In genomic region chr10:103663802-103664201, GRCh38 we compare ENCODE assay signal across 11 cellular contexts.
DNase-seq lines count a peak whose midpoint lies in the region; ATAC-seq and TF ChIP-seq lines count a peak whose summit lies in the region.
"Had no signal": no experiment of that assay in that cellular context is flagged by ENCODE, and none has a peak within 500 bp of the region (broad histone marks: within the 10 kb centered on the region; RNA-seq: fewer than 3 reads in every experiment).

No MANE protein-coding gene starts in this region.

- H3K27ac Mint-ChIP-seq in activated T-cell treated with anti-CD3 and anti-CD28 coated beads, Interleukin-2, amount 50 U/mL, for 72 hours = no peak overlapping the region
- H3K27ac Mint-ChIP-seq: activated T-helper 17 cell treated with anti-CD3 and anti-CD28 coated beads, Interleukin-2, amount 50 U/mL, for 72 hours had no signal

- peaks cover 18% of the 10 kb centered on the region for H3K36me3 ChIP-seq in MG63
- peaks cover 0 to 2% of the 10 kb centered on the region in 2 donors for H3K36me3 ChIP-seq in left lung
- H3K36me3 ChIP-seq in stomach = peaks cover 0 to 6% (median 1%) of the 10 kb centered on the region in 4 donors

- no peaks in the 10 kb centered on the region for H3K36me3 Mint-ChIP-seq in activated T-cell treated with anti-CD3 and anti-CD28 coated beads, Interleukin-2, amount 50 U/mL, for 72 hours (ENCODE audit: insufficient read depth in 2 of 2)

- no peak for TF ChIP-seq CTCF in left lung (IDR thresholded peaks at IDR 0.05)
- TF ChIP-seq CTCF in stomach (IDR thresholded peaks at IDR 0.05) = no peak

- H3K4me1 ChIP-seq in left lung = peaks cover 11 to 47% of the 10 kb centered on the region in 2 donors
- H3K4me1 ChIP-seq in stomach = peaks cover 48 to 79% (median 72%) of the 10 kb centered on the region in 4 donors

- no peaks in the 10 kb centered on the region for H3K9me3 ChIP-seq in MG63
- no peaks in the 10 kb centered on the region for H3K9me3 ChIP-seq in left lung
- no peaks in the 10 kb centered on the region for H3K9me3 ChIP-seq in stomach

- intact Hi-C loops in left lung (cut with DNase I) = no loop called here
- intact Hi-C loops in stomach (cut with DNase I; ENCODE audit: low total_unique reads) = no loop called here

- peak; percentile 92 for DNase-seq in MG63
- peak; percentile 67 for DNase-seq in astrocyte of the hippocampus (ENCODE audit: low read depth, low spot score)
- no peak for DNase-seq in left lung
- DNase-seq in stomach = peak; percentile 70
- no peak for DNase-seq in activated T-cell treated with anti-CD3 and anti-CD28 coated beads, Interleukin-2, amount 50 U/mL, for 72 hours
- DNase-seq in NCI-H748 treated with DMSO at 0.1 percent for 48 hours (lab: John Stamatoyannopoulos, UW) = no peak
- DNase-seq in kidney tubule cell (ENCODE audit: low spot score) = no peak
- DNase-seq: effector memory CD8-positive, alpha-beta T cell; H9 had no signal

- peak; percentile 2 for ATAC-seq in left lung
- no peak for ATAC-seq in activated T-cell treated with anti-CD3 and anti-CD28 coated beads, Interleukin-2, amount 50 U/mL, for 72 hours (replicated peaks in 1 of 2)
- no peak for ATAC-seq in HG03095 (IDR thresholded peaks at IDR 0.05; ENCODE audit: unreplicated experiment)
- ATAC-seq: activated T-helper 17 cell treated with anti-CD3 and anti-CD28 coated beads, Interleukin-2, amount 50 U/mL, for 72 hours; effector memory CD8-positive, alpha-beta T cell had no signal

- H3K4me1 Mint-ChIP-seq in activated T-cell treated with anti-CD3 and anti-CD28 coated beads, Interleukin-2, amount 50 U/mL, for 72 hours (ENCODE audit: low read depth) = peaks cover 19% of the 10 kb centered on the region
- H3K4me1 Mint-ChIP-seq: activated T-helper 17 cell treated with anti-CD3 and anti-CD28 coated beads, Interleukin-2, amount 50 U/mL, for 72 hours had no signal

- H3K4me3 Mint-ChIP-seq in activated T-cell treated with anti-CD3 and anti-CD28 coated beads, Interleukin-2, amount 50 U/mL, for 72 hours = no peak overlapping the region
- H3K4me3 Mint-ChIP-seq: activated T-helper 17 cell treated with anti-CD3 and anti-CD28 coated beads, Interleukin-2, amount 50 U/mL, for 72 hours; effector memory CD8-positive, alpha-beta T cell had no signal

- no peak for TF ChIP-seq POLR2A in stomach (IDR thresholded peaks at IDR 0.05)

- H3K9me3 Mint-ChIP-seq in activated T-cell treated with anti-CD3 and anti-CD28 coated beads, Interleukin-2, amount 50 U/mL, for 72 hours = no peaks in the 10 kb centered on the region
- H3K9me3 Mint-ChIP-seq: activated T-helper 17 cell treated with anti-CD3 and anti-CD28 coated beads, Interleukin-2, amount 50 U/mL, for 72 hours; effector memory CD8-positive, alpha-beta T cell; H9 had no signal

- H3K27me3 ChIP-seq in MG63 (no peaks in the 10 kb centered on the region), left lung (no peaks in the 10 kb centered on the region), stomach (no peaks in the 10 kb centered on the region)

- no peaks in the 10 kb centered on the region for H3K27me3 Mint-ChIP-seq in activated T-cell treated with anti-CD3 and anti-CD28 coated beads, Interleukin-2, amount 50 U/mL, for 72 hours (ENCODE audit: low read depth)
- H3K27me3 Mint-ChIP-seq: activated T-helper 17 cell treated with anti-CD3 and anti-CD28 coated beads, Interleukin-2, amount 50 U/mL, for 72 hours had no signal

- H3K27ac ChIP-seq in left lung (no peak overlapping the region), stomach (peak overlapping the region in 3 of 5 donors; percentile 9 to 69 (median 32))

- no peak for TF ChIP-seq EP300 in stomach (IDR thresholded peaks at IDR 0.05)

- 26 to 76% (median 40%) methylated on average over 10 to 13 of the region's 13 CpGs for WGBS in stomach, 5 donors

- H3K4me3 ChIP-seq in MG63 (no peak overlapping the region), left lung (no peak overlapping the region), stomach (no peak overlapping the region)

Comparison
In these comparisons a context has a peak if more than half of its experiments do, and no peak if none do; other contexts are left out.
1. DNase-seq: peak in MG63 (single experiment), astrocyte of the hippocampus (single experiment) and stomach (single experiment); none in left lung (0 of 2), activated T-cell treated with anti-CD3 and anti-CD28 coated beads, Interleukin-2, amount 50 U/mL, for 72 hours (0 of 2), NCI-H748 treated with DMSO at 0.1 percent for 48 hours (single experiment) and kidney tubule cell (single experiment).
2. H3K27ac ChIP-seq: peak in stomach (3 of 5); none in left lung (0 of 2).